ENCODE assay signal across 23 cellular contexts in genomic region chr2:218748795-218749429, GRCh38.
"Had no signal": no experiment of that assay in that cellular context is flagged by ENCODE, and none has a peak within 500 bp of the region (broad histone marks: within the 10 kb centered on the region; RNA-seq: fewer than 3 reads in every experiment).

No MANE protein-coding gene starts in this region.

- DNase-seq: activated CD4-positive, alpha-beta T cell treated with anti-CD3 and anti-CD28 coated beads for 4 hours; activated CD8-positive, alpha-beta T cell treated with anti-CD3 and anti-CD28 coated beads for 36 hours; activated effector memory CD4-positive, alpha-beta T cell treated with anti-CD3 and anti-CD28 coated beads, Interleukin-2, amount 50 U/mL, for 16 hours; activated naive CD4-positive, alpha-beta T cell treated with Interleukin-2 at 50 U/mL for 16 hours; activated naive CD8-positive, alpha-beta T cell treated with anti-CD3 and anti-CD28 coated beads, Interleukin-2, amount 50 U/mL, for 24 hours; activated T-cell treated with anti-CD3 and anti-CD28 coated beads, Interleukin-2, amount 50 U/mL, for 4 hours; amniotic stem cell; body of pancreas; MG63; NCI-H1105 treated with DMSO at 0.1 percent for 48 hours; NCI-H1436 treated with DMSO at 0.1 percent for 48 hours; NCI-H187 treated with DMSO at 0.1 percent for 48 hours; NCI-H2081 treated with DMSO at 0.1 percent for 48 hours; NCI-H446; NCI-H524; SHP77; T-cell; T-helper 2 cell; WERI-Rb-1 had no signal

- H3K9me3 ChIP-seq: ascending aorta, body of pancreas, MG63, SJSA1 had no signal

- H3K4me1 ChIP-seq: ascending aorta, SJSA1 had no signal

- H3K4me3 ChIP-seq: ascending aorta, body of pancreas, MG63, SJSA1 had no signal

- ATAC-seq: activated CD4-positive, CD25-positive, alpha-beta regulatory T cell treated with anti-CD3 and anti-CD28 coated beads, Interleukin-2, amount 50 U/mL, for 24 hours; activated CD8-positive, alpha-beta T cell treated with anti-CD3 and anti-CD28 coated beads for 36 hours; activated naive CD4-positive, alpha-beta T cell treated with anti-CD3 and anti-CD28 coated beads, Interleukin-2, amount 50 U/mL, for 72 hours; activated naive CD8-positive, alpha-beta T cell treated with anti-CD3 and anti-CD28 coated beads, Interleukin-2, amount 50 U/mL, for 24 hours; activated T-cell treated with anti-CD3 and anti-CD28 coated beads, Interleukin-2, amount 50 U/mL, for 4 hours; body of pancreas; T-cell had no signal

- H3K27ac ChIP-seq: ascending aorta, body of pancreas, SJSA1, WERI-Rb-1 had no signal

- H3K27me3 ChIP-seq: ascending aorta, body of pancreas, MG63, SJSA1 had no signal
